26 cellular contexts compared by ENCODE assay signal in genomic region chr2:30684026-30684425, GRCh38.
"Had no signal": no experiment of that assay in that cellular context is flagged by ENCODE, and none has a peak within 500 bp of the region (broad histone marks: within the 10 kb centered on the region; RNA-seq: fewer than 3 reads in every experiment).

No MANE protein-coding gene starts in this region.

- H3K79me2 ChIP-seq: parathyroid adenoma had no signal

- H3K27me3 ChIP-seq: gastrocnemius medialis, stomach, suprapubic skin, tibial artery, upper lobe of right lung had no signal

- H3K4me1 ChIP-seq: parathyroid adenoma had no signal

- DNase-seq: activated CD4-positive, alpha-beta T cell treated with anti-CD3 and anti-CD28 coated beads, Interleukin-2, amount 50 U/mL, for 1 hour; activated CD4-positive, CD25-positive, alpha-beta regulatory T cell treated with anti-CD3 and anti-CD28 coated beads, Interleukin-2, amount 50 U/mL, for 72 hours; activated T-cell treated with anti-CD3 and anti-CD28 coated beads, Interleukin-2, amount 50 U/mL, for 48 hours; anterior cingulate cortex; dermis blood vessel endothelial cell; effector CD4-positive, alpha-beta T cell; gastrocnemius medialis; glutamatergic neuron; islet precursor cell; midbrain; naive thymus-derived CD8-positive, alpha-beta T cell; nucleus accumbens; psoas muscle; stimulated activated CD4-positive, alpha-beta T cell treated with anti-CD3 and anti-CD28 coated beads, Interleukin-15, amount 100 ng/mL, for 24 hours; stimulated activated CD4-positive, alpha-beta T cell treated with anti-CD3 and anti-CD28 coated beads, Interleukin-2, amount 100 ng/mL, for 24 hours; stimulated activated naive B cell treated with anti-CD40 and anti-IgM and Interleukin-4, amounts not matched to agents 10 μg/mL and 1 μg/mL and 100 μg/mL, for 72 hours; stomach; T-helper 2 cell; tibial artery; upper lobe of right lung had no signal

- H3K4me3 Mint-ChIP-seq: activated naive CD8-positive, alpha-beta T cell; naive thymus-derived CD8-positive, alpha-beta T cell; neural crest cell; stimulated activated naive B cell treated with anti-CD40 and anti-IgM and Interleukin-4, amounts not matched to agents 10 μg/mL and 1 μg/mL and 100 μg/mL, for 72 hours had no signal

- H3K4me3 ChIP-seq: gastrocnemius medialis, psoas muscle, stomach, suprapubic skin, tibial artery, upper lobe of right lung had no signal

- H3K9me3 ChIP-seq: gastrocnemius medialis, psoas muscle, stomach, suprapubic skin, tibial artery, upper lobe of right lung had no signal

- ATAC-seq: gastrocnemius medialis; naive thymus-derived CD8-positive, alpha-beta T cell; psoas muscle; upper lobe of right lung had no signal

- H3K27ac ChIP-seq: epithelial cell of prostate, gastrocnemius medialis, parathyroid adenoma, psoas muscle, stomach, suprapubic skin, tibial artery, upper lobe of right lung had no signal

- H3K36me3 ChIP-seq: gastrocnemius medialis, stomach, suprapubic skin, tibial artery, upper lobe of right lung had no signal

- H3K27ac Mint-ChIP-seq: activated naive CD8-positive, alpha-beta T cell; activated T-helper 2 cell treated with anti-CD3 and anti-CD28 coated beads, Interferon-gamma antibody, Interleukin-2, Interleukin-4, amounts not matched to agents 10 μg/mL and 5 μg/mL and 100 μg/mL, durations not matched to agents 14 hours and 24 hours and 36 hours; naive thymus-derived CD8-positive, alpha-beta T cell had no signal

- H3K9me3 Mint-ChIP-seq: activated T-helper 2 cell treated with anti-CD3 and anti-CD28 coated beads, Interferon-gamma antibody, Interleukin-2, Interleukin-4, amounts not matched to agents 10 μg/mL and 5 μg/mL and 100 μg/mL, durations not matched to agents 14 hours and 24 hours and 36 hours; naive thymus-derived CD8-positive, alpha-beta T cell; neural crest cell; stimulated activated naive B cell treated with anti-CD40 and anti-IgM and Interleukin-4, amounts not matched to agents 10 μg/mL and 1 μg/mL and 100 μg/mL, for 72 hours had no signal

- H3K9ac ChIP-seq: parathyroid adenoma had no signal

- H3K36me3 Mint-ChIP-seq: activated naive CD8-positive, alpha-beta T cell; naive thymus-derived CD8-positive, alpha-beta T cell; stimulated activated naive B cell treated with anti-CD40 and anti-IgM and Interleukin-4, amounts not matched to agents 10 μg/mL and 1 μg/mL and 100 μg/mL, for 72 hours had no signal

- H2AFZ ChIP-seq: parathyroid adenoma had no signal

- H3K27me3 Mint-ChIP-seq: stimulated activated naive B cell treated with anti-CD40 and anti-IgM and Interleukin-4, amounts not matched to agents 10 μg/mL and 1 μg/mL and 100 μg/mL, for 72 hours had no signal
